ENCODE assay signal across 19 cellular contexts in genomic region chr3:140406655-140407054, GRCh38.
A peak's percentile ranks its signal among the peaks of the same experiment; 100 is the strongest.
DNase-seq lines count a peak whose midpoint lies in the region; ATAC-seq and TF ChIP-seq lines count a peak whose summit lies in the region.
"Had no signal": no experiment of that assay in that cellular context is flagged by ENCODE, and none has a peak within 500 bp of the region (broad histone marks: within the 10 kb centered on the region; RNA-seq: fewer than 3 reads in every experiment).

No MANE protein-coding gene starts in this region.

- peaks cover 7% of the 10 kb centered on the region for H3K4me1 ChIP-seq in foreskin keratinocyte
- H3K4me1 ChIP-seq: SJSA1 had no signal

- H3K27ac ChIP-seq in RWPE1 (no peak overlapping the region), foreskin keratinocyte (no peak overlapping the region)
- H3K27ac ChIP-seq: C4-2B, HL-60, SJSA1 had no signal

- H3K27me3 ChIP-seq in foreskin keratinocyte, result no peaks in the 10 kb centered on the region
- H3K27me3 ChIP-seq: SJSA1 had no signal

- peak; percentile 82 for ATAC-seq in foreskin keratinocyte
- ATAC-seq: GM23338, Panc1 had no signal

- CTCF ChIA-PET in RWPE1 (lab: Yijun Ruan, JAX), result no interaction called here

- POLR2A ChIA-PET in RWPE1 (lab: Yijun Ruan, JAX; ENCODE audit: low non-redundant PET), result no interaction called here

- TF ChIP-seq CTCF in RWPE1 (conservative IDR thresholded peaks at IDR 0.05; ENCODE audit: low read depth), result no peak
- no peak for TF ChIP-seq CTCF in foreskin keratinocyte (conservative IDR thresholded peaks at IDR 0.05)

- DNase-seq in NCI-H1105 treated with DMSO at 0.1 percent for 48 hours (lab: John Stamatoyannopoulos, UW) (peak; percentile 39), NCI-H1105 (lab: John Stamatoyannopoulos, UW) (no peak), LoVo (ENCODE audit: low spot score) (peak; percentile 7), RWPE1 (ENCODE audit: low spot score) (peak; percentile 64), foreskin keratinocyte (peak; percentile 80 to 92), cerebellar nuclear complex (lab: John Stamatoyannopoulos, UW) (no peak), 8988T (no peak)
- DNase-seq in activated CD4-positive, alpha-beta T cell treated with anti-CD3 and anti-CD28 coated beads for 1 hour, result no peak
- DNase-seq: EL; GF-D8; HCEC 1CT; KBM-7; NCI-H1930; NK-92 treated with Interleukin-12 subunit alpha and Interleukin-12 subunit beta, amount 100 ng/mL, for 24 hours had no signal

Comparison
In these comparisons a context has a peak if more than half of its experiments do, and no peak if none do; other contexts are left out.
1. DNase-seq: peak in NCI-H1105 treated with DMSO at 0.1 percent for 48 hours (single experiment), LoVo (single experiment), RWPE1 (single experiment) and foreskin keratinocyte (2 of 2); none in NCI-H1105 (single experiment), activated CD4-positive, alpha-beta T cell treated with anti-CD3 and anti-CD28 coated beads for 1 hour (single experiment), cerebellar nuclear complex (0 of 2) and 8988T (single experiment).